ENCODE assay signal across 19 cellular contexts in genomic region chrX:118164138-118164537, GRCh38.
"Had no signal": no experiment of that assay in that cellular context is flagged by ENCODE, and none has a peak within 500 bp of the region (broad histone marks: within the 10 kb centered on the region; RNA-seq: fewer than 3 reads in every experiment).

No MANE protein-coding gene starts in this region.

- H3K4me1 ChIP-seq: psoas muscle, thyroid gland had no signal

- ATAC-seq: activated naive CD8-positive, alpha-beta T cell treated with anti-CD3 and anti-CD28 coated beads, Interleukin-2, amount 50 U/mL, for 24 hours; left colon; psoas muscle; sciatic nerve had no signal

- H3K36me3 ChIP-seq: thyroid gland had no signal

- H3K4me3 ChIP-seq: dorsolateral prefrontal cortex, lung, psoas muscle, thyroid gland had no signal

- H3K27ac ChIP-seq: dorsolateral prefrontal cortex, psoas muscle, thyroid gland had no signal

- H3K9me3 ChIP-seq: psoas muscle, thyroid gland had no signal

- H3K27me3 ChIP-seq: thyroid gland had no signal

- DNase-seq: activated CD4-positive, CD25-positive, alpha-beta regulatory T cell treated with anti-CD3 and anti-CD28 coated beads, Interleukin-2, amount 50 U/mL, for 72 hours; activated naive CD4-positive, alpha-beta T cell treated with Interleukin-2 at 50 U/mL for 16 hours; activated naive CD8-positive, alpha-beta T cell treated with anti-CD3 and anti-CD28 coated beads, Interleukin-2, amount 50 U/mL, for 24 hours; activated T-cell treated with anti-CD3 and anti-CD28 coated beads for 4 hours; dorsolateral prefrontal cortex; endodermal cell; foreskin melanocyte; head of caudate nucleus; immature natural killer cell; left colon; midbrain; psoas muscle; stimulated activated CD4-positive, alpha-beta T cell treated with anti-CD3 and anti-CD28 coated beads, Interleukin-12 subunit alpha, Interleukin-12 subunit beta, amount 100 ng/mL, for 4 hours; stimulated activated CD4-positive, alpha-beta T cell treated with anti-CD3 and anti-CD28 coated beads, Interleukin-2, amount 100 ng/mL, for 24 hours; T-helper 1 cell; T1000; thyroid gland had no signal
